In the genomic region with DNA sequence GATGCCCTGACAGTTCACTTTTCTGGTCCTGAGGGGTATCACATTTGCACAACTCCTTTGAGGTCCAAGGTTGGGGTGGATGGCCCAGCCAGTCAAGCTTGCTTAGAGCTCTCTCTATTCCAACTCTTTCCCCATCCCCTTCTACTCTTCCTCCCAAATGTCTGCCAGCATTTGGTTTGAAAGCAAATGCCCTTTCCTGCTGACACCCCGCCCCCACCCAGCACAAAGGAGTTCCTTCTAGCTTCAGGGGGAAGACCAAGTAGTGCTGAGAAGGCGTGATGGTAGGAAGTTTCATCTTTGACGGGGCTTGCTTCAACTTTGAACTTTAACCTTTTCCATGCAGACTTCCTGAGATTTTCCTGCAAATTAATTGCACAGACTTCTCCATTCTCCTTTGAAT, we compare ENCODE assay signal across 19 cellular contexts.
DNase-seq lines count a peak whose midpoint lies in the region; ATAC-seq, FAIRE-seq and TF ChIP-seq lines count a peak whose summit lies in the region.
"Had no signal": no experiment of that assay in that cellular context is flagged by ENCODE, and none has a peak within 500 bp of the region (broad histone marks: within the 10 kb centered on the region; RNA-seq: fewer than 3 reads in every experiment).

No MANE protein-coding gene starts in this region.

- H3K4me3 Mint-ChIP-seq in astrocyte (ENCODE audit: unreplicated experiment) = peak overlapping the region; percentile 51
- H3K4me3 Mint-ChIP-seq: activated B cell treated with CpG ODN at 0.5 μM for 24 hours; CD4-positive, CD25-positive, alpha-beta regulatory T cell; effector memory CD8-positive, alpha-beta T cell; stimulated activated effector memory CD8-positive, alpha-beta T cell treated with anti-CD3 and anti-CD28 coated beads, Interleukin-12 subunit alpha, Interleukin-12 subunit beta, amount 100 ng/mL, for 72 hours had no signal

- DNase-seq in astrocyte (ENCODE audit: low read depth) (no peak), iPS-NIHi7 (ENCODE audit: extremely low spot score) (peak; percentile 43), posterior cingulate gyrus (no peak), H4 (ENCODE audit: low spot score) (no peak), GM19240 (ENCODE audit: insufficient read length, low spot score) (no peak)
- DNase-seq: activated B cell treated with CpG ODN at 0.5 μM for 24 hours; activated CD8-positive, alpha-beta memory T cell treated with anti-CD3 and anti-CD28 coated beads, Interleukin-2, amount 50 U/mL, for 48 hours; activated naive CD4-positive, alpha-beta T cell treated with anti-CD3 and anti-CD28 coated beads, Interleukin-2, amount 50 U/mL, for 16 hours; CD4-positive, CD25-positive, alpha-beta regulatory T cell; effector memory CD8-positive, alpha-beta T cell; gastrocnemius medialis; kidney; NCI-H1092 treated with DMSO at 0.1 percent for 48 hours; NK-92 treated with Interleukin-12 subunit alpha and Interleukin-12 subunit beta, amount 100 ng/mL, for 24 hours had no signal

- H3K4me1 ChIP-seq in HUES6 (ENCODE audit: control insufficient read depth, insufficient read depth, low read length) (peaks cover 74% of the 10 kb centered on the region), astrocyte (ENCODE audit: insufficient read depth, low read length) (peaks cover 25% of the 10 kb centered on the region), skeletal muscle satellite cell (ENCODE audit: control insufficient read depth, insufficient read depth, low read length) (peaks cover 33% of the 10 kb centered on the region)
- H3K4me1 ChIP-seq: gastrocnemius medialis had no signal

- intact Hi-C loops in posterior cingulate gyrus (cut with DNase I) = no loop called here

- no peaks in the 10 kb centered on the region for H3K27me3 ChIP-seq in HUES6 (ENCODE audit: control insufficient read depth, insufficient read depth, low read length)
- H3K27me3 ChIP-seq in astrocyte (ENCODE audit: insufficient read depth, low read length) = no peaks in the 10 kb centered on the region
- no peaks in the 10 kb centered on the region for H3K27me3 ChIP-seq in skeletal muscle satellite cell (ENCODE audit: control insufficient read depth, insufficient read depth, low read length)
- H3K27me3 ChIP-seq: gastrocnemius medialis had no signal

- FAIRE-seq in astrocyte (lab: Jason Lieb, UNC) = no peak
- FAIRE-seq: GM12891, kidney had no signal

- H4K20me1 ChIP-seq in astrocyte (ENCODE audit: insufficient read depth, low read length) = peaks cover 7% of the 10 kb centered on the region

- H3K4me1 Mint-ChIP-seq in astrocyte (ENCODE audit: low read depth, unreplicated experiment) = peaks cover 72% of the 10 kb centered on the region
- H3K4me1 Mint-ChIP-seq: activated B cell treated with CpG ODN at 0.5 μM for 24 hours had no signal

- H3K4me3 ChIP-seq in HUES6 (ENCODE audit: low read depth, low read length) (peak overlapping the region; percentile 35), astrocyte (ENCODE audit: insufficient read depth, low read depth, low read length) (peak overlapping the region; percentile 7), skeletal muscle satellite cell (ENCODE audit: low read length) (no peak overlapping the region)
- H3K4me3 ChIP-seq: gastrocnemius medialis had no signal

- no peaks in the 10 kb centered on the region for H3K36me3 ChIP-seq in HUES6 (ENCODE audit: control insufficient read depth, insufficient read depth, low read length)
- no peaks in the 10 kb centered on the region for H3K36me3 ChIP-seq in astrocyte (ENCODE audit: insufficient read depth, low read length)
- H3K36me3 ChIP-seq in skeletal muscle satellite cell (ENCODE audit: insufficient read depth, low read length) = no peaks in the 10 kb centered on the region
- H3K36me3 ChIP-seq: gastrocnemius medialis had no signal

- no peaks in the 10 kb centered on the region for H3K9me3 Mint-ChIP-seq in astrocyte (ENCODE audit: unreplicated experiment)
- H3K9me3 Mint-ChIP-seq: activated B cell treated with CpG ODN at 0.5 μM for 24 hours; CD4-positive, CD25-positive, alpha-beta regulatory T cell; effector memory CD8-positive, alpha-beta T cell; stimulated activated effector memory CD8-positive, alpha-beta T cell treated with anti-CD3 and anti-CD28 coated beads, Interleukin-12 subunit alpha, Interleukin-12 subunit beta, amount 100 ng/mL, for 72 hours had no signal

- H3K9me3 ChIP-seq in HUES6 (ENCODE audit: control insufficient read depth, insufficient read depth, low read depth, low read length) = no peaks in the 10 kb centered on the region
- no peaks in the 10 kb centered on the region for H3K9me3 ChIP-seq in astrocyte (ENCODE audit: insufficient read depth, low read depth, low read length)
- H3K9me3 ChIP-seq in skeletal muscle satellite cell (replicated peaks; ENCODE audit: low read length) = no peaks in the 10 kb centered on the region
- H3K9me3 ChIP-seq: gastrocnemius medialis had no signal

- H3K27ac ChIP-seq in HUES6 (ENCODE audit: low read depth, low read length) (peak overlapping the region; percentile 86), astrocyte (ENCODE audit: low read depth, low read length) (no peak overlapping the region)
- H3K27ac ChIP-seq: gastrocnemius medialis had no signal

- no peaks in the 10 kb centered on the region for H3K79me2 ChIP-seq in astrocyte (ENCODE audit: insufficient read depth, low read length)

- no peaks in the 10 kb centered on the region for H3K27me3 Mint-ChIP-seq in astrocyte (ENCODE audit: low read depth, unreplicated experiment)
- H3K27me3 Mint-ChIP-seq: activated B cell treated with CpG ODN at 0.5 μM for 24 hours; CD4-positive, CD25-positive, alpha-beta regulatory T cell; effector memory CD8-positive, alpha-beta T cell had no signal

- H3K4me2 ChIP-seq in astrocyte (ENCODE audit: low read length) (peak overlapping the region; percentile 82), skeletal muscle satellite cell (ENCODE audit: low read length) (peak overlapping the region; percentile 73)

- ATAC-seq in HG03045 (IDR thresholded peaks at IDR 0.05; ENCODE audit: unreplicated experiment) = no peak
- ATAC-seq: effector memory CD8-positive, alpha-beta T cell; gastrocnemius medialis; stimulated activated effector memory CD8-positive, alpha-beta T cell treated with anti-CD3 and anti-CD28 coated beads, Interleukin-12 subunit alpha, Interleukin-12 subunit beta, amount 100 ng/mL, for 72 hours had no signal

- peak overlapping the region; percentile 81 for H3K9ac ChIP-seq in HUES6 (ENCODE audit: low read length)
- H3K9ac ChIP-seq in astrocyte (ENCODE audit: low read length) = no peak overlapping the region
- H3K9ac ChIP-seq in skeletal muscle satellite cell (ENCODE audit: low read depth, low read length) = no peak overlapping the region

- no peak for TF ChIP-seq CTCF in astrocyte (IDR thresholded peaks at IDR 0.05; ENCODE audit: insufficient read depth, low read depth, low read length)

- peak overlapping the region; percentile 80 for H3K27ac Mint-ChIP-seq in astrocyte (ENCODE audit: unreplicated experiment)
- H3K27ac Mint-ChIP-seq: activated B cell treated with CpG ODN at 0.5 μM for 24 hours; CD4-positive, CD25-positive, alpha-beta regulatory T cell; stimulated activated effector memory CD8-positive, alpha-beta T cell treated with anti-CD3 and anti-CD28 coated beads, Interleukin-12 subunit alpha, Interleukin-12 subunit beta, amount 100 ng/mL, for 72 hours had no signal

- no peak overlapping the region for H2AFZ ChIP-seq in astrocyte (ENCODE audit: low read depth, low read length)

- peaks cover 1% of the 10 kb centered on the region for H3K36me3 Mint-ChIP-seq in astrocyte (ENCODE audit: low read depth, unreplicated experiment)
